Comparison of ENCODE assay signal across 8 cellular contexts in the genomic region with DNA sequence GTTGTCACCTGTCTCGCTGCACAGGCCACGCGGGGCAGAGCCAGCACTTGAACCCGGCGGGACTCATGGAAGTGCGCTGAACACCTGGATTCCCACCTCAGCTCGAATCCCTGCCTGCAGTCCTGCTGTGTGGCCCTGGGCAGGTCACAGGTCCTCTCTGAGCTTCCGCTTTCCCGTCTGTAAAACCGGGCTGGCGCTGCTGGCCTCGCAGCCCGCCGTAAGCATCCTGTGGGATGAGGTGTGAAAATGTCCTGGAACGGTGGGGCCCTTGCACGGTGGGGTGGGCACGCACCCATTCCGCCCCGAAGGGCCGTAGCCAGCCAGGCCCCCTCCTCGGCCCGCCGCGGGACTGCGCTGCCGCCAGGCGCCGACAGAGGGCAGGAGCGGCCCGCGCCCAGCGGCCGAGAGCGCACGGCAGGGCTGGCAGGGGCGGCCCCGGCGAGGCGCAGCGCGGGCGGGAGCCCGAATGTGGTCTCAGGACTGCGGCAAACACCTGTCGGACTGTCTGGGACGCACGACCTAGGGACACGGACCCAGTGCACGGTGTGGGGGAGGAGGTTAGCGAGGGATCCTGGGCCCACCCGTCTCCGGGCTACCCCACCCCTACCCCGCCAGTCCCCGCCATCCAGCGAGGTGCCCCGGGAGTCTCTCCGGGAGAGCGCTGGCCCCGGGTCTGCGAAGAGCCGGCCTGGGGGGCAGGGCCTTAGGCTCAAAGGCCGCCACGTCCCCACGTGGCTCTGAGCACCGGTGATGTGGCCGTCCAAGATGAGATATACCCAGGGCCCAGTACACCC. TPM values are rescaled to one million over a fixed set of nuclear protein-coding genes. Genes with fewer than 3 reads are reported as not detected.
A peak's percentile ranks its signal among the peaks of the same experiment; 100 is the strongest.
DNase-seq lines count a peak whose midpoint lies in the region; ATAC-seq and TF ChIP-seq lines count a peak whose summit lies in the region.

No MANE protein-coding gene starts in this region.

- no peak overlapping the region for H3K27ac Mint-ChIP-seq in activated CD4-positive, alpha-beta T cell treated with anti-CD3 and anti-CD28 coated beads, Interleukin-2, amount 10 ng/mL, durations not matched to agents 7 days and 5 days
- H3K27ac Mint-ChIP-seq in mesothelial cell of epicardium: no peak overlapping the region
- no peak overlapping the region for H3K27ac Mint-ChIP-seq in stimulated activated effector memory CD8-positive, alpha-beta T cell treated with anti-CD3 and anti-CD28 coated beads, Interleukin-12 subunit alpha, Interleukin-12 subunit beta, amount 100 ng/mL, for 72 hours

- H3K9me2 ChIP-seq in MM.1S (replicated peaks; ENCODE audit: insufficient read depth, low read length): no peaks in the 10 kb centered on the region

- peaks cover 20% of the 10 kb centered on the region for H3K27me3 Mint-ChIP-seq in activated CD4-positive, alpha-beta T cell treated with anti-CD3 and anti-CD28 coated beads, Interleukin-2, amount 10 ng/mL, durations not matched to agents 7 days and 5 days
- peaks cover 5% of the 10 kb centered on the region for H3K27me3 Mint-ChIP-seq in mesothelial cell of epicardium (ENCODE audit: low read depth)

- H3K4me1 ChIP-seq in MM.1S (ENCODE audit: low read length): no peaks in the 10 kb centered on the region
- peaks cover 9% of the 10 kb centered on the region for H3K4me1 ChIP-seq in ectodermal cell (ENCODE audit: control insufficient read depth, insufficient read depth, low read length)

- no peaks in the 10 kb centered on the region for H3K79me2 ChIP-seq in MM.1S (ENCODE audit: low read length)

- no peaks in the 10 kb centered on the region for H3K36me3 Mint-ChIP-seq in activated CD4-positive, alpha-beta T cell treated with anti-CD3 and anti-CD28 coated beads, Interleukin-2, amount 10 ng/mL, durations not matched to agents 7 days and 5 days (ENCODE audit: low read depth)
- no peaks in the 10 kb centered on the region for H3K36me3 Mint-ChIP-seq in mesothelial cell of epicardium
- H3K36me3 Mint-ChIP-seq in stimulated activated effector memory CD8-positive, alpha-beta T cell treated with anti-CD3 and anti-CD28 coated beads, Interleukin-12 subunit alpha, Interleukin-12 subunit beta, amount 100 ng/mL, for 72 hours: no peaks in the 10 kb centered on the region

- POLR2A ChIA-PET in activated CD4-positive, alpha-beta T cell treated with anti-CD3 and anti-CD28 coated beads, Interleukin-2, amount 10 ng/mL, durations not matched to agents 7 days and 5 days (lab: Charles Lee): no interaction called here

- H3K9me3 Mint-ChIP-seq in activated CD4-positive, alpha-beta T cell treated with anti-CD3 and anti-CD28 coated beads, Interleukin-2, amount 10 ng/mL, durations not matched to agents 7 days and 5 days: no peaks in the 10 kb centered on the region
- H3K9me3 Mint-ChIP-seq in mesothelial cell of epicardium: no peaks in the 10 kb centered on the region
- no peaks in the 10 kb centered on the region for H3K9me3 Mint-ChIP-seq in stimulated activated effector memory CD8-positive, alpha-beta T cell treated with anti-CD3 and anti-CD28 coated beads, Interleukin-12 subunit alpha, Interleukin-12 subunit beta, amount 100 ng/mL, for 72 hours

- H3F3A ChIP-seq in MM.1S (ENCODE audit: insufficient read depth, low read length): no peaks in the 10 kb centered on the region

- no peaks in the 10 kb centered on the region for H4K20me1 ChIP-seq in MM.1S (ENCODE audit: insufficient read depth, low read length)

- H3K9me3 ChIP-seq in MM.1S (replicated peaks; ENCODE audit: insufficient read depth, low read length): no peaks in the 10 kb centered on the region
- no peaks in the 10 kb centered on the region for H3K9me3 ChIP-seq in ectodermal cell (ENCODE audit: control insufficient read depth, low read length)

- peak overlapping the region; percentile 48 for H3K4me2 ChIP-seq in MM.1S (ENCODE audit: low read depth, low read length)

- no peak overlapping the region for H3K4me3 Mint-ChIP-seq in activated CD4-positive, alpha-beta T cell treated with anti-CD3 and anti-CD28 coated beads, Interleukin-2, amount 10 ng/mL, durations not matched to agents 7 days and 5 days
- H3K4me3 Mint-ChIP-seq in mesothelial cell of epicardium: no peak overlapping the region
- no peak overlapping the region for H3K4me3 Mint-ChIP-seq in stimulated activated effector memory CD8-positive, alpha-beta T cell treated with anti-CD3 and anti-CD28 coated beads, Interleukin-12 subunit alpha, Interleukin-12 subunit beta, amount 100 ng/mL, for 72 hours

- peaks cover 2% of the 10 kb centered on the region for H3K4me1 Mint-ChIP-seq in activated CD4-positive, alpha-beta T cell treated with anti-CD3 and anti-CD28 coated beads, Interleukin-2, amount 10 ng/mL, durations not matched to agents 7 days and 5 days
- peaks cover 43% of the 10 kb centered on the region for H3K4me1 Mint-ChIP-seq in mesothelial cell of epicardium
- no peaks in the 10 kb centered on the region for H3K4me1 Mint-ChIP-seq in stimulated activated effector memory CD8-positive, alpha-beta T cell treated with anti-CD3 and anti-CD28 coated beads, Interleukin-12 subunit alpha, Interleukin-12 subunit beta, amount 100 ng/mL, for 72 hours

- H3K27me3 ChIP-seq in MM.1S (replicated peaks; ENCODE audit: insufficient read depth, low read length) (peaks cover 18% of the 10 kb centered on the region), ectodermal cell (ENCODE audit: control insufficient read depth, insufficient read depth, low read length, poor library complexity, severe bottlenecking) (peaks cover 64% of the 10 kb centered on the region)

- H3K36me3 ChIP-seq in MM.1S (replicated peaks; ENCODE audit: insufficient read depth, low read length) (no peaks in the 10 kb centered on the region), ectodermal cell (ENCODE audit: control insufficient read depth, insufficient read depth, low read length) (no peaks in the 10 kb centered on the region)

- no peak overlapping the region for H3K9ac ChIP-seq in MM.1S (ENCODE audit: low read length)

- H3K4me3 ChIP-seq in MM.1S (ENCODE audit: low read length) (no peak overlapping the region; the same call in 1 of the 2 replicates), ectodermal cell (ENCODE audit: insufficient read depth, low read depth, low read length) (peak overlapping the region; percentile 8)

- H3K27ac ChIP-seq in MM.1S (ENCODE audit: low read length) (no peak overlapping the region), ectodermal cell (ENCODE audit: insufficient read depth, low read depth, low read length, poor library complexity, severe bottlenecking) (no peak overlapping the region)

- ATAC-seq in GM21737 (IDR thresholded peaks at IDR 0.05; ENCODE audit: unreplicated experiment): peak; percentile 71
- ATAC-seq in stimulated activated effector memory CD8-positive, alpha-beta T cell treated with anti-CD3 and anti-CD28 coated beads, Interleukin-12 subunit alpha, Interleukin-12 subunit beta, amount 100 ng/mL, for 72 hours: peak; percentile 83
- no peak for ATAC-seq in GM18867 (IDR thresholded peaks at IDR 0.05; ENCODE audit: unreplicated experiment)

- WGBS in ectodermal cell, 2 experiments: 7 to 8% methylated on average over 66 of the region's 66 CpGs

- no peak overlapping the region; the same call in 1 of the 2 replicates for H2AFZ ChIP-seq in MM.1S (ENCODE audit: low read length)

- peak; percentile 98 for DNase-seq in D341Med (ENCODE audit: low spot score)
- peak; percentile 41 for DNase-seq in MM.1S
- DNase-seq in activated CD4-positive, alpha-beta T cell treated with anti-CD3 and anti-CD28 coated beads, Interleukin-2, amount 10 ng/mL, durations not matched to agents 7 days and 5 days: peak; percentile 44
- DNase-seq in mesothelial cell of epicardium (ENCODE audit: low spot score in 2 of 2, unreplicated experiment in 2 of 2): peak in 1 of 2 experiments; percentile 85
- peak; percentile 75 to 84 for DNase-seq in stimulated activated effector memory CD8-positive, alpha-beta T cell treated with anti-CD3 and anti-CD28 coated beads, Interleukin-12 subunit alpha, Interleukin-12 subunit beta, amount 100 ng/mL, for 72 hours (ENCODE audit: low spot score in 2 of 2)

- TF ChIP-seq CTCF in MM.1S (IDR thresholded peaks at IDR 0.05; ENCODE audit: low read length) (peak; percentile 63), mesothelial cell of epicardium (IDR thresholded peaks at IDR 0.05; ENCODE audit: unreplicated experiment) (peak; percentile 76)

- CTCF ChIA-PET in activated CD4-positive, alpha-beta T cell treated with anti-CD3 and anti-CD28 coated beads, Interleukin-2, amount 10 ng/mL, durations not matched to agents 7 days and 5 days (lab: Charles Lee): interaction anchor here (0.7 to 1.9 kb wide), 18 partner anchors 11 to 337 kb away, joined by 3 to 9 read pairs (median 3); partner anchors contain the start of gene GATA2

RNA-seq across cellular contexts. Expression of gene DNAJB8, which starts 40.4 kb away (rescaled TPM):
- total RNA-seq in activated CD4-positive, alpha-beta T cell treated with anti-CD3 and anti-CD28 coated beads, Interleukin-2, amount 10 ng/mL, durations not matched to agents 7 days and 5 days: not detected
- not detected for polyA plus RNA-seq in ectodermal cell (2013, experiment 1 of 4)
- not detected for polyA plus RNA-seq in ectodermal cell (2013, experiment 2 of 4)
- polyA plus RNA-seq in ectodermal cell (2013, experiment 3 of 4): not detected
- not detected for polyA plus RNA-seq in ectodermal cell (2013, experiment 4 of 4)
- total RNA-seq in mesothelial cell of epicardium: not detected in 3 replicates
